1 cellular context compared by ENCODE assay signal in genomic region chr3:48408823-48409281, GRCh38.
TF ChIP-seq lines count a peak whose summit lies in the region.

No MANE protein-coding gene starts in this region.

TF ChIP-seq in GM23338, 12 proteins besides CTCF, POLR2A, EP300 and RAD21 (continued from another document):
- TF ChIP-seq, protein P1, sequence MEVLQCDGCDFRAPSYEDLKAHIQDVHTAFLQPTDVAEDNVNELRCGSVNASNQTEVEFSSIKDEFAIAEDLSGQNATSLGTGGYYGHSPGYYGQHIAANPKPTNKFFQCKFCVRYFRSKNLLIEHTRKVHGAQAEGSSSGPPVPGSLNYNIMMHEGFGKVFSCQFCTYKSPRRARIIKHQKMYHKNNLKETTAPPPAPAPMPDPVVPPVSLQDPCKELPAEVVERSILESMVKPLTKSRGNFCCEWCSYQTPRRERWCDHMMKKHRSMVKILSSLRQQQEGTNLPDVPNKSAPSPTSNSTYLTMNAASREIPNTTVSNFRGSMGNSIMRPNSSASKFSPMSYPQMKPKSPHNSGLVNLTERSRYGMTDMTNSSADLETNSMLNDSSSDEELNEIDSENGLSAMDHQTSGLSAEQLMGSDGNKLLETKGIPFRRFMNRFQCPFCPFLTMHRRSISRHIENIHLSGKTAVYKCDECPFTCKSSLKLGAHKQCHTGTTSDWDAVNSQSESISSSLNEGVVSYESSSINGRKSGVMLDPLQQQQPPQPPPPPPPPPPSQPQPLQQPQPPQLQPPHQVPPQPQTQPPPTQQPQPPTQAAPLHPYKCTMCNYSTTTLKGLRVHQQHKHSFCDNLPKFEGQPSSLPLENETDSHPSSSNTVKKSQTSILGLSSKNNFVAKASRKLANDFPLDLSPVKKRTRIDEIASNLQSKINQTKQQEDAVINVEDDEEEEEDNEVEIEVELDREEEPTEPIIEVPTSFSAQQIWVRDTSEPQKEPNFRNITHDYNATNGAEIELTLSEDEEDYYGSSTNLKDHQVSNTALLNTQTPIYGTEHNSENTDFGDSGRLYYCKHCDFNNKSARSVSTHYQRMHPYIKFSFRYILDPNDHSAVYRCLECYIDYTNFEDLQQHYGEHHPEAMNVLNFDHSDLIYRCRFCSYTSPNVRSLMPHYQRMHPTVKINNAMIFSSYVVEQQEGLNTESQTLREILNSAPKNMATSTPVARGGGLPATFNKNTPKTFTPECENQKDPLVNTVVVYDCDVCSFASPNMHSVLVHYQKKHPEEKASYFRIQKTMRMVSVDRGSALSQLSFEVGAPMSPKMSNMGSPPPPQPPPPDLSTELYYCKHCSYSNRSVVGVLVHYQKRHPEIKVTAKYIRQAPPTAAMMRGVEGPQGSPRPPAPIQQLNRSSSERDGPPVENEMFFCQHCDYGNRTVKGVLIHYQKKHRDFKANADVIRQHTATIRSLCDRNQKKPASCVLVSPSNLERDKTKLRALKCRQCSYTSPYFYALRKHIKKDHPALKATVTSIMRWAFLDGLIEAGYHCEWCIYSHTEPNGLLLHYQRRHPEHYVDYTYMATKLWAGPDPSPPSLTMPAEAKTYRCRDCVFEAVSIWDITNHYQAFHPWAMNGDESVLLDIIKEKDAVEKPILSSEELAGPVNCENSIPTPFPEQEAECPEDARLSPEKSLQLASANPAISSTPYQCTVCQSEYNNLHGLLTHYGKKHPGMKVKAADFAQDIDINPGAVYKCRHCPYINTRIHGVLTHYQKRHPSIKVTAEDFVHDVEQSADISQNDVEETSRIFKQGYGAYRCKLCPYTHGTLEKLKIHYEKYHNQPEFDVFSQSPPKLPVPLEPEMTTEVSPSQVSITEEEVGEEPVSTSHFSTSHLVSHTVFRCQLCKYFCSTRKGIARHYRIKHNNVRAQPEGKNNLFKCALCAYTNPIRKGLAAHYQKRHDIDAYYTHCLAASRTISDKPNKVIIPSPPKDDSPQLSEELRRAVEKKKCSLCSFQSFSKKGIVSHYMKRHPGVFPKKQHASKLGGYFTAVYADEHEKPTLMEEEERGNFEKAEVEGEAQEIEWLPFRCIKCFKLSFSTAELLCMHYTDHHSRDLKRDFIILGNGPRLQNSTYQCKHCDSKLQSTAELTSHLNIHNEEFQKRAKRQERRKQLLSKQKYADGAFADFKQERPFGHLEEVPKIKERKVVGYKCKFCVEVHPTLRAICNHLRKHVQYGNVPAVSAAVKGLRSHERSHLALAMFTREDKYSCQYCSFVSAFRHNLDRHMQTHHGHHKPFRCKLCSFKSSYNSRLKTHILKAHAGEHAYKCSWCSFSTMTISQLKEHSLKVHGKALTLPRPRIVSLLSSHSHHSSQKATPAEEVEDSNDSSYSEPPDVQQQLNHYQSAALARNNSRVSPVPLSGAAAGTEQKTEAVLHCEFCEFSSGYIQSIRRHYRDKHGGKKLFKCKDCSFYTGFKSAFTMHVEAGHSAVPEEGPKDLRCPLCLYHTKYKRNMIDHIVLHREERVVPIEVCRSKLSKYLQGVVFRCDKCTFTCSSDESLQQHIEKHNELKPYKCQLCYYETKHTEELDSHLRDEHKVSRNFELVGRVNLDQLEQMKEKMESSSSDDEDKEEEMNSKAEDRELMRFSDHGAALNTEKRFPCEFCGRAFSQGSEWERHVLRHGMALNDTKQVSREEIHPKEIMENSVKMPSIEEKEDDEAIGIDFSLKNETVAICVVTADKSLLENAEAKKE (CRISPR knock-in tag; IDR thresholded peaks at IDR 0.05) = no peak
TF ChIP-seq in GM23338: peak in this region for 0.
